In the genomic region with DNA sequence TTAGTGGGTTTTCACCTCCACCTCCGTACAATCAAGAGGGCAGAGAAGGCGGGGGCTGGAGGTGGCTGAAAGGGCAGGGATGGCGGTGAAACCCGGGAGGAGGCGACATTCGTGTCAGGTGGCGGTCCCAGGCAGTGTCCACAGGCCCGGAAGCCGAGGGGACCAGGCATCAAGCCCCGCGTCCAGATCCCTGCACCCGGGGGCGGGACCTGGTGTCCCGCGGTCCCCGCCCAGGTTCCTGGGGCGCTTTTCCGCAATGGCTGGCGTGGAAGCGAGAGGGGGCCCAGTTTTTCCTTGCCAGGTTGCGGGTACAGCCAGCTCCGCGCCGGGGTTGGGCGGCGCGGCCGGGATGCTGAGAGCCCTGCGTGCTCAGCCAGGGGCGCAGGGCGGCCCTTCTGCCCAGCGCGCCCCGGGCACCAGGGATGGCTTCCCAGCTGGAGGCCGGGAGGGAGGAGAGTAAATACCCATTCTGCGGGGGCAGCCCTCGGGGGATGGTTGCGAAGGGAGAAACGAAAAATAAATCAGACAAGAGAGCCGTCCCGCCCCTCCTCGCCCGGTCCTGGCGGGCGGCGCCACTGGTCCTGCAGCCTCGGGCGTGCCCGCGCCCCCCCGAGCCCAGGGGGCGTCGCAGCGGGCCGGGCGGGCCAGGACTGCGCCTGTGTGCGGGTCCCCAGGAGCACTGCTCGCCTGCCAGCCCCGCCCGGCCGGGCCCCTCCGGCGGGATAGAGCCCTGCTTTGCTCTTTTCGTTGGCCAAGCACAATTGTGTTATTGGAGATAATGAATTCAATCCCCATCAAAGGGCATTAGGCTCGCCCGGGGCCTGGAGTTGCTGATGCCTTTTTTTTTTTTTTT, we compare ENCODE assay signal across 10 cellular contexts. TPM values are rescaled to one million over a fixed set of nuclear protein-coding genes. Genes with fewer than 3 reads are reported as not detected.
A peak's percentile ranks its signal among the peaks of the same experiment; 100 is the strongest.
DNase-seq lines count a peak whose midpoint lies in the region; ATAC-seq, FAIRE-seq and TF ChIP-seq lines count a peak whose summit lies in the region.
"Had no signal": no experiment of that assay in that cellular context is flagged by ENCODE, and none has a peak within 500 bp of the region (broad histone marks: within the 10 kb centered on the region; RNA-seq: fewer than 3 reads in every experiment).

No MANE protein-coding gene starts in this region.

- no peak overlapping the region for H2BK20ac ChIP-seq in H1 (ENCODE audit: low read length)

- H3K18ac ChIP-seq in H1 (ENCODE audit: extremely low read depth, low read length): no peak overlapping the region

- H2BK12ac ChIP-seq in H1 (ENCODE audit: low read depth, low read length): no peak overlapping the region

- H3K4ac ChIP-seq in H1 (replicated peaks; ENCODE audit: insufficient read length, low read depth, low read length): no peak overlapping the region

- H3K4me1 Mint-ChIP-seq in T-helper 2 cell treated with Interferon-gamma antibody and Interleukin-4, amounts not matched to agents 5 μg/mL and 100 μg/mL, for 36 hours (ENCODE audit: low read depth): no peaks in the 10 kb centered on the region

- H3K4me2 ChIP-seq in H1 (ENCODE audit: insufficient read depth in 1 of 2, low read depth in 2 of 2, low read length in 2 of 2) (peak overlapping the region; percentile 68 to 71), osteoblast (ENCODE audit: insufficient read depth, low read length) (no peak overlapping the region)

- H3K4me3 ChIP-seq in H1 (ENCODE audit: extremely low read depth in 1 of 4, insufficient read depth in 2 of 4, low read depth in 3 of 4, low read length in 4 of 4) (peak overlapping the region; percentile 11 to 56 (median 18); a peak in 6 of 8 replicates), osteoblast (ENCODE audit: insufficient read depth, low read length) (no peak overlapping the region)
- H3K4me3 ChIP-seq: right atrium auricular region had no signal

- no peak overlapping the region for H2AFZ ChIP-seq in H1 (ENCODE audit: low read length)
- H2AFZ ChIP-seq in osteoblast (ENCODE audit: low read length): no peak overlapping the region

- H3K9me3 Mint-ChIP-seq in T-helper 2 cell treated with Interferon-gamma antibody and Interleukin-4, amounts not matched to agents 5 μg/mL and 100 μg/mL, for 36 hours: no peaks in the 10 kb centered on the region

- peak overlapping the region; percentile 35; the same call in 1 of the 2 replicates for H4K8ac ChIP-seq in H1 (ENCODE audit: extremely low read depth, insufficient read depth, low read length)

- H3K27me3 Mint-ChIP-seq in T-helper 2 cell treated with Interferon-gamma antibody and Interleukin-4, amounts not matched to agents 5 μg/mL and 100 μg/mL, for 36 hours (ENCODE audit: low read depth): peaks cover 38% of the 10 kb centered on the region

- no peak overlapping the region for H2AK5ac ChIP-seq in H1 (ENCODE audit: low read depth, low read length)

- H4K91ac ChIP-seq in H1 (replicated peaks; ENCODE audit: insufficient read length, low read length): no peak overlapping the region

- H4K20me1 ChIP-seq in H1 (replicated peaks in 1 of 2; ENCODE audit: control insufficient read depth in 1 of 2, insufficient read depth in 2 of 2, low read length in 2 of 2) (peaks cover 4 to 11% of the 10 kb centered on the region in 2 experiments), osteoblast (ENCODE audit: insufficient read depth, low read length) (no peaks in the 10 kb centered on the region)

- POLR2A ChIA-PET in H1 (lab: Charles Lee; ENCODE audit: partially characterized antibody): interaction anchor here (1.7 kb wide), 1 partner anchor 16 kb away, joined by 4 read pairs; no protein-coding TSS in a partner anchor

- H3K27me3 ChIP-seq in H1 (replicated peaks in 1 of 4; ENCODE audit: control insufficient read depth in 3 of 4, extremely low read depth in 1 of 4, insufficient read depth in 3 of 4, low read length in 3 of 4) (peaks cover 45 to 94% (median 74%) of the 10 kb centered on the region in 4 experiments), osteoblast (ENCODE audit: insufficient read depth, low read length) (peaks cover 65% of the 10 kb centered on the region)

- H3K79me2 ChIP-seq in H1 (ENCODE audit: control insufficient read depth in 1 of 2, insufficient read depth in 2 of 2, low read length in 2 of 2): no peaks in the 10 kb centered on the region
- H3K79me2 ChIP-seq in osteoblast (ENCODE audit: insufficient read depth, low read length): no peaks in the 10 kb centered on the region

- H2BK120ac ChIP-seq in H1 (replicated peaks; ENCODE audit: low read depth, low read length): no peak overlapping the region

- ATAC-seq in GM19395 (IDR thresholded peaks at IDR 0.05; ENCODE audit: unreplicated experiment): no peak
- ATAC-seq in GM21390 (IDR thresholded peaks at IDR 0.05; ENCODE audit: unreplicated experiment): no peak

- no peak for TF ChIP-seq EP300 in H1 (IDR thresholded peaks at IDR 0.05; ENCODE audit: borderline replicate concordance in 1 of 2, low read depth in 2 of 2, low read length in 2 of 2)

- TF ChIP-seq RAD21 in H1 (IDR thresholded peaks at IDR 0.05 in 1 of 2, conservative IDR thresholded peaks at IDR 0.05 in 1 of 2; ENCODE audit: low read depth in 2 of 2, low read length in 2 of 2): no peak

- FAIRE-seq in H1 (lab: Jason Lieb, UNC): no peak

- TF ChIP-seq POLR2A in H1 (IDR thresholded peaks at IDR 0.05; ENCODE audit: control extremely low read depth in 1 of 2, low read depth in 2 of 2, low read length in 2 of 2): no peak

- peaks cover 10% of the 10 kb centered on the region; the same call in 1 of the 2 replicates for H3K23me2 ChIP-seq in H1 (ENCODE audit: low read depth, low read length)

- 2% methylated on average over 54 of the region's 67 CpGs; no CpG with 5 or more reads in 1 of the 2 experiments for WGBS in H1 (ENCODE audit: extremely low coverage in 1 of 2, insufficient coverage in 1 of 2, insufficient read length in 1 of 2, insufficient replicate concordance in 2 of 2, low coverage in 1 of 2, low lambda C conversion rate in 2 of 2, missing lambda C conversion rate in 1 of 2), 2 experiments

- no peak overlapping the region for H3K27ac Mint-ChIP-seq in T-helper 2 cell treated with Interferon-gamma antibody and Interleukin-4, amounts not matched to agents 5 μg/mL and 100 μg/mL, for 36 hours

- no peak overlapping the region for H3K56ac ChIP-seq in H1 (replicated peaks; ENCODE audit: insufficient read length, low read depth, low read length)

- CTCF ChIA-PET in H1 (lab: Charles Lee; ENCODE audit: partially characterized antibody): no interaction called here

- H4K5ac ChIP-seq in H1 (ENCODE audit: insufficient read length, low read depth, low read length): no peak overlapping the region

- no peaks in the 10 kb centered on the region for H3K36me3 Mint-ChIP-seq in T-helper 2 cell treated with Interferon-gamma antibody and Interleukin-4, amounts not matched to agents 5 μg/mL and 100 μg/mL, for 36 hours (ENCODE audit: low read depth)

- no peak overlapping the region for H3K4me3 Mint-ChIP-seq in T-helper 2 cell treated with Interferon-gamma antibody and Interleukin-4, amounts not matched to agents 5 μg/mL and 100 μg/mL, for 36 hours

- TF ChIP-seq CTCF in GM20000 (IDR thresholded peaks at IDR 0.05; ENCODE audit: extremely low read depth, missing control alignments) (no peak), H1 (IDR thresholded peaks at IDR 0.05; ENCODE audit: control extremely low read depth in 1 of 3, insufficient read depth in 1 of 3, low read depth in 1 of 3, low read length in 3 of 3) (no peak), osteoblast (IDR thresholded peaks at IDR 0.05; ENCODE audit: extremely low read depth, low read depth, low read length) (no peak)

- H3K36me3 ChIP-seq in H1 (ENCODE audit: control insufficient read depth in 2 of 4, insufficient read depth in 4 of 4, low read length in 3 of 4) (no peaks in the 10 kb centered on the region; a peak in 1 of 8 replicates), osteoblast (ENCODE audit: insufficient read depth, low read length) (no peaks in the 10 kb centered on the region)
- H3K36me3 ChIP-seq: right atrium auricular region had no signal

- H3K27ac ChIP-seq in H1 (ENCODE audit: low read depth, low read length) (no peak overlapping the region), osteoblast (ENCODE audit: low read depth, low read length) (no peak overlapping the region)
- H3K27ac ChIP-seq: right atrium auricular region had no signal

- H3K4me1 ChIP-seq in H1 (replicated peaks in 1 of 4; ENCODE audit: control insufficient read depth in 3 of 4, insufficient read depth in 4 of 4, low read length in 3 of 4) (peaks cover 3 to 29% (median 13%) of the 10 kb centered on the region in 4 experiments), osteoblast (ENCODE audit: insufficient read depth, low read length) (no peaks in the 10 kb centered on the region)

- no peak overlapping the region for H2BK15ac ChIP-seq in H1 (ENCODE audit: low read length)

- H3K9me3 ChIP-seq in H1 (ENCODE audit: insufficient read depth in 2 of 2, low read depth in 1 of 2, low read length in 1 of 2) (no peaks in the 10 kb centered on the region), osteoblast (ENCODE audit: low read depth, low read length) (no peaks in the 10 kb centered on the region)
- H3K9me3 ChIP-seq: right atrium auricular region had no signal

- H3K79me1 ChIP-seq in H1 (ENCODE audit: low read depth, low read length): no peaks in the 10 kb centered on the region

- H3K14ac ChIP-seq in H1 (ENCODE audit: insufficient read length): no peak overlapping the region

- no peak overlapping the region for H3K23ac ChIP-seq in H1 (ENCODE audit: insufficient read length)

- DNase-seq in GM20000 (ENCODE audit: low spot score) (peak; percentile 16), NCI-H2196 treated with DMSO at 0.1 percent for 48 hours (lab: John Stamatoyannopoulos, UW; ENCODE audit: unreplicated experiment) (peak; percentile 74), H1 (ENCODE audit: low read depth in 1 of 2, low spot score in 2 of 2) (no peak), osteoblast (ENCODE audit: insufficient read length, low spot score, missing footprints) (peak; percentile 73), hepatic stellate cell (ENCODE audit: low spot score) (no peak)
- no peak for DNase-seq in T-helper 2 cell treated with Interferon-gamma antibody and Interleukin-4, amounts not matched to agents 5 μg/mL and 100 μg/mL, for 36 hours (ENCODE audit: low spot score)

- H2BK5ac ChIP-seq in H1 (ENCODE audit: low read depth, low read length): no peak overlapping the region

- H3K9ac ChIP-seq in H1 (replicated peaks in 1 of 4; ENCODE audit: extremely low read depth in 1 of 4, low read depth in 3 of 4, low read length in 3 of 4): no peak overlapping the region

RNA-seq across cellular contexts. Expression of a gene that starts 11.5 kb away (rescaled TPM):
- total RNA-seq in H1 (2021; fragmentation: NEBNext Ultra II Directional; extraction: Animal tissue kit (Norgen Biotek cat#: 25700)): 0.17 and 0.20 TPM in 2 replicates
- 0.05 and 0.08 TPM in 2 replicates for polyA plus RNA-seq in H1 (2011; rRNA removed)
- 0.05 TPM for polyA plus RNA-seq in H1 (2011; cell fraction: cytosol; rRNA removed)
- not detected for polyA plus RNA-seq in H1 (2011; cell fraction: nucleus; rRNA removed)
- 0.08 to 0.19 TPM in 2 of 4 replicates, not detected in the others for polyA plus RNA-seq in H1 (2012, experiment 1 of 2)
- 0.07 TPM for polyA plus RNA-seq in H1 (2012, experiment 2 of 2)
- polyA plus RNA-seq in H1 (2013, experiment 1 of 2): 0.10 TPM
- polyA plus RNA-seq in H1 (2013, experiment 2 of 2): 0.06 TPM
- polyA minus RNA-seq in H1 (2011; rRNA and poly(A)+ RNA removed): 0.09 TPM in 1 of 2 replicates, not detected in the other
- polyA minus RNA-seq in H1 (2011; cell fraction: cytosol; rRNA and poly(A)+ RNA removed): not detected
- 0.30 TPM for polyA minus RNA-seq in H1 (2011; cell fraction: nucleus; rRNA and poly(A)+ RNA removed)
- 0.36 TPM in 1 of 2 replicates, not detected in the other for total RNA-seq in osteoblast
- total RNA-seq: right atrium auricular region, temporal lobe had no signal

RNA-seq across cellular contexts. Expression of a gene that starts 11.8 kb away (rescaled TPM):
- not detected in 2 replicates for total RNA-seq in H1 (2021; fragmentation: NEBNext Ultra II Directional; extraction: Animal tissue kit (Norgen Biotek cat#: 25700))
- 0.02 and 0.05 TPM in 2 replicates for polyA plus RNA-seq in H1 (2011; rRNA removed)
- polyA plus RNA-seq in H1 (2011; cell fraction: cytosol; rRNA removed): 0.05 TPM
- polyA plus RNA-seq in H1 (2011; cell fraction: nucleus; rRNA removed): 0.04 TPM
- polyA plus RNA-seq in H1 (2012, experiment 1 of 2): 0.08 TPM in 1 of 4 replicates, not detected in the others
- polyA plus RNA-seq in H1 (2012, experiment 2 of 2): not detected
- polyA plus RNA-seq in H1 (2013, experiment 1 of 2): 0.02 TPM
- 0.09 TPM for polyA plus RNA-seq in H1 (2013, experiment 2 of 2)
- polyA minus RNA-seq in H1 (2011; rRNA and poly(A)+ RNA removed): 0.05 TPM in 1 of 2 replicates, not detected in the other
- polyA minus RNA-seq in H1 (2011; cell fraction: cytosol; rRNA and poly(A)+ RNA removed): not detected
- 0.10 TPM for polyA minus RNA-seq in H1 (2011; cell fraction: nucleus; rRNA and poly(A)+ RNA removed)
- total RNA-seq in osteoblast: under 0.01 TPM in 2 replicates
- total RNA-seq: right atrium auricular region had no signal

Comparison
In these comparisons a context has a peak if more than half of its experiments do, and no peak if none do; other contexts are left out.
1. DNase-seq: peak in GM20000 (single experiment), NCI-H2196 treated with DMSO at 0.1 percent for 48 hours (single experiment) and osteoblast (single experiment); none in H1 (0 of 2), T-helper 2 cell treated with Interferon-gamma antibody and Interleukin-4, amounts not matched to agents 5 μg/mL and 100 μg/mL, for 36 hours (single experiment) and hepatic stellate cell (single experiment).